ENCODE assay signal across 8 cellular contexts in genomic region chr4:155954118-155954503, GRCh38. TPM values are rescaled to one million over a fixed set of nuclear protein-coding genes. Genes with fewer than 3 reads are reported as not detected.
A peak's percentile ranks its signal among the peaks of the same experiment; 100 is the strongest.
DNase-seq lines count a peak whose midpoint lies in the region; ATAC-seq and TF ChIP-seq lines count a peak whose summit lies in the region.

No MANE protein-coding gene starts in this region.

- H3K9me3 ChIP-seq in mammary epithelial cell (replicated peaks; ENCODE audit: insufficient read depth, low read length), result no peaks in the 10 kb centered on the region
- no peaks in the 10 kb centered on the region for H3K9me3 ChIP-seq in vagina

- no TSS peak for BruUV-seq in mammary epithelial cell (replicated peaks; lab: Mats Ljungman, UMichigan)

- dilution Hi-C loops in mammary epithelial cell (cut with HindIII; ENCODE audit: low sequenced_read_pairs), result no loop called here

- peak overlapping the region; percentile 91 for H3K9ac ChIP-seq in mammary epithelial cell (ENCODE audit: insufficient read depth, low read length)

- H3K27ac ChIP-seq in mammary epithelial cell (ENCODE audit: insufficient read depth, low read depth, low read length) (peak overlapping the region; percentile 81), vagina (peak overlapping the region; percentile 97)

- H3K4me1 ChIP-seq in mammary epithelial cell (ENCODE audit: insufficient read depth, low read length) (peaks cover 6% of the 10 kb centered on the region), vagina (peaks cover 16% of the 10 kb centered on the region)

- peaks cover 8% of the 10 kb centered on the region for H3K4me1 Mint-ChIP-seq in mesothelial cell of epicardium

- no peak for TF ChIP-seq POLR2A in vagina (IDR thresholded peaks at IDR 0.05)

- peak overlapping the region; percentile 100 for H3K4me2 ChIP-seq in mammary epithelial cell (ENCODE audit: insufficient read depth, low read depth, low read length)

- peak overlapping the region; percentile 86 to 98 (median 92) for H3K4me3 ChIP-seq in mammary epithelial cell (replicated peaks in 1 of 3; ENCODE audit: insufficient read depth in 1 of 3, low read depth in 2 of 3, low read length in 3 of 3)
- H3K4me3 ChIP-seq in vagina, result peak overlapping the region; percentile 63 to 76

- H2AFZ ChIP-seq in mammary epithelial cell (ENCODE audit: low read depth, low read length), result peak overlapping the region; percentile 100

- peaks cover 4% of the 10 kb centered on the region for H3K9me3 Mint-ChIP-seq in mesothelial cell of epicardium

- no peaks in the 10 kb centered on the region for H3K27me3 Mint-ChIP-seq in mesothelial cell of epicardium (ENCODE audit: low read depth)

- peak; percentile 4 for DNase-seq in stimulated activated CD4-positive, alpha-beta T cell treated with anti-CD3 and anti-CD28 coated beads, Interleukin-15, amount 100 ng/mL, for 24 hours
- no peak for DNase-seq in stimulated activated CD4-positive, alpha-beta T cell treated with anti-CD3 and anti-CD28 coated beads, Interleukin-4, amount 100 ng/mL, for 1 hour
- no peak for DNase-seq in mammary epithelial cell
- DNase-seq in mesothelial cell of epicardium (ENCODE audit: low spot score in 2 of 2, unreplicated experiment in 2 of 2), result no peak
- no peak for DNase-seq in vagina (ENCODE audit: extremely low spot score in 2 of 2)
- DNase-seq in activated gamma-delta T cell treated with Interleukin-2 at 50 U/mL for 16 hours, result no peak
- DNase-seq in Ammon's horn (ENCODE audit: low spot score), result no peak

- no peaks in the 10 kb centered on the region for H3K79me2 ChIP-seq in mammary epithelial cell (ENCODE audit: insufficient read depth, low read length)

- H3K36me3 ChIP-seq in mammary epithelial cell (ENCODE audit: insufficient read depth, low read length) (no peaks in the 10 kb centered on the region), vagina (no peaks in the 10 kb centered on the region)

- H4K20me1 ChIP-seq in mammary epithelial cell (ENCODE audit: insufficient read depth, low read length), result no peaks in the 10 kb centered on the region

- no peaks in the 10 kb centered on the region for H3K36me3 Mint-ChIP-seq in mesothelial cell of epicardium

- no peak for TF ChIP-seq CTCF in mammary epithelial cell (conservative IDR thresholded peaks at IDR 0.05 in 1 of 2, IDR thresholded peaks at IDR 0.05 in 1 of 2; ENCODE audit: extremely low read depth in 1 of 2, insufficient read depth in 1 of 2, low read depth in 1 of 2, low read length in 2 of 2)
- no peak for TF ChIP-seq CTCF in mesothelial cell of epicardium (IDR thresholded peaks at IDR 0.05; ENCODE audit: unreplicated experiment)
- TF ChIP-seq CTCF in vagina (IDR thresholded peaks at IDR 0.05), result no peak

- intact Hi-C loops in mammary epithelial cell (cut with micrococcal nuclease), result loop anchor here (10.0 kb wide), 1 partner anchor 509 kb away; no protein-coding TSS in a partner anchor
- intact Hi-C loops in vagina (cut with DNase I), result no loop called here

- WGBS in mammary epithelial cell (ENCODE audit: low coverage, missing lambda C conversion rate), result 42% methylated on average over 7 of the region's 8 CpGs

- H3K27me3 ChIP-seq in mammary epithelial cell (ENCODE audit: insufficient read depth, low read length), result no peaks in the 10 kb centered on the region
- H3K27me3 ChIP-seq in vagina, result no peaks in the 10 kb centered on the region

- peak overlapping the region; percentile 45 for H3K27ac Mint-ChIP-seq in mesothelial cell of epicardium

- no peak for ATAC-seq in HG02885 (IDR thresholded peaks at IDR 0.05; ENCODE audit: poor library complexity, unreplicated experiment)

- H3K4me3 Mint-ChIP-seq in mesothelial cell of epicardium, result peak overlapping the region; percentile 92

- in situ Hi-C loops in mammary epithelial cell (cut with MboI; ENCODE audit: low sequenced_read_pairs in 2 of 2), result loop anchor here in 1 of 2 donors (25.0 kb wide), 1 partner anchor 1008 kb away; the partner anchor contains the start of gene PDGFC

- CTCF ChIA-PET in mammary epithelial cell (lab: Charles Lee; ENCODE audit: low non-redundant PET), result no interaction called here

RNA-seq across cellular contexts. Expression of gene CTSO, which starts 0.4 kb away (rescaled TPM):
- total RNA-seq in mammary epithelial cell (10 to 100 TPM in 1 of 2 donors, 1 to 10 TPM in 1; 2.0 to 11.0 TPM), mesothelial cell of epicardium (7.6 TPM in 3 replicates), vagina (14.5 TPM)
- polyA plus RNA-seq in mammary epithelial cell, result 1.4 TPM
- 2.8 TPM for polyA minus RNA-seq in mammary epithelial cell

RNA-seq across cellular contexts. Expression of gene TDO2, which starts 50.6 kb away (rescaled TPM):
- not detected for total RNA-seq in mammary epithelial cell
- polyA plus RNA-seq in mammary epithelial cell, result not detected
- not detected for polyA minus RNA-seq in mammary epithelial cell
- total RNA-seq in mesothelial cell of epicardium, result 5.8 to 6.8 TPM (median 6.7 TPM) in 3 replicates
- not detected for total RNA-seq in vagina
